ENCODE assay signal across 26 cellular contexts in the genomic region with DNA sequence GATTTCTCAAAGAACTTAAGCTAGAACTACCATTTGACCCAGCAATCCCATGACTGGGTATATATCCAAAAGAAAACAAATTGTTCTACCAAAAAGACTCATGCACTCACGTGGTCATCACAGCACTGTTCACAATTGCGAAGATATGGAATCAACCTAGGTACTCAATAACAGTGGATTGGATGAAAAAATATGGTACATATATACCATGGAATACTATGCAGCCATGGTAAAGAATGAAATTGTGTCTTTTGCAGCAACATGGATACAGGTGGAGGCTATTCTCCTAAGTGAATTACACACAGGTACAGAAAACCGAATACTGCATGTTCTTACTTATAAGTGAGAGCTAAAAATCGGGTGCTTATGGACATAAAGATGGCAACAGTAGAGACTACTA.
"Had no signal": no experiment of that assay in that cellular context is flagged by ENCODE, and none has a peak within 500 bp of the region (broad histone marks: within the 10 kb centered on the region; RNA-seq: fewer than 3 reads in every experiment).

No MANE protein-coding gene starts in this region.

- H3K4me1 Mint-ChIP-seq: natural killer cell; nephron; neural progenitor cell; stimulated activated effector memory CD8-positive, alpha-beta T cell treated with anti-CD3 and anti-CD28 coated beads, Interleukin-12 subunit alpha, Interleukin-12 subunit beta, amount 100 ng/mL, for 72 hours had no signal

- H2AFZ ChIP-seq: neural progenitor cell had no signal

- H3K27me3 ChIP-seq: neural progenitor cell, neutrophil, pancreas, right atrium auricular region, right lobe of liver, sigmoid colon, stomach, thyroid gland, tibial nerve, upper lobe of left lung, vagina had no signal

- H3K4me1 ChIP-seq: neural progenitor cell, pancreas, prostate gland, right atrium auricular region, right lobe of liver, sigmoid colon, stomach, thyroid gland, tibial nerve, upper lobe of left lung, vagina had no signal

- H3K4me2 ChIP-seq: neural progenitor cell had no signal

- H3K36me3 Mint-ChIP-seq: neural progenitor cell; stimulated activated effector memory CD8-positive, alpha-beta T cell treated with anti-CD3 and anti-CD28 coated beads, Interleukin-12 subunit alpha, Interleukin-12 subunit beta, amount 100 ng/mL, for 72 hours had no signal

- H3K9ac ChIP-seq: neural progenitor cell had no signal

- H3K9me3 ChIP-seq: neutrophil, pancreas, prostate gland, right lobe of liver, sigmoid colon, stomach, thoracic aorta, thyroid gland, tibial nerve, upper lobe of left lung, vagina had no signal

- H3K27ac Mint-ChIP-seq: natural killer cell; nephron; neural progenitor cell; stimulated activated effector memory CD8-positive, alpha-beta T cell treated with anti-CD3 and anti-CD28 coated beads, Interleukin-12 subunit alpha, Interleukin-12 subunit beta, amount 100 ng/mL, for 72 hours; stimulated activated naive CD8-positive, alpha-beta T cell treated with anti-CD3 and anti-CD28 coated beads, Interleukin-15, Interleukin-2, amounts not matched to agents 100 ng/mL and 50 ng/mL, for 24 hours had no signal

- ATAC-seq: natural killer cell; pancreas; right lobe of liver; stimulated activated effector memory CD8-positive, alpha-beta T cell treated with anti-CD3 and anti-CD28 coated beads, Interleukin-12 subunit alpha, Interleukin-12 subunit beta, amount 100 ng/mL, for 72 hours had no signal

- H3K4me3 ChIP-seq: neural progenitor cell, pancreas, prostate gland, right atrium auricular region, right lobe of liver, sigmoid colon, stomach, thoracic aorta, thyroid gland, tibial nerve, upper lobe of left lung, vagina had no signal

- H3K36me3 ChIP-seq: neural progenitor cell, neutrophil, pancreas, prostate gland, right atrium auricular region, right lobe of liver, sigmoid colon, stomach, thoracic aorta, thyroid gland, tibial nerve, upper lobe of left lung, vagina had no signal

- H3K27ac ChIP-seq: neural progenitor cell, neutrophil, pancreas, prostate gland, right atrium auricular region, right lobe of liver, sigmoid colon, stomach, thoracic aorta, thyroid gland, tibial nerve, upper lobe of left lung, vagina had no signal

- H3K27me3 Mint-ChIP-seq: stimulated activated naive B cell treated with anti-CD40 and anti-IgM and Interleukin-4, amounts not matched to agents 10 μg/mL and 1 μg/mL and 100 μg/mL, for 72 hours; stimulated activated naive CD8-positive, alpha-beta T cell treated with anti-CD3 and anti-CD28 coated beads, Interleukin-15, Interleukin-2, amounts not matched to agents 100 ng/mL and 50 ng/mL, for 24 hours had no signal

- DNase-seq: natural killer cell; pancreas; retina; right lobe of liver; sigmoid colon; small intestine; stimulated activated CD4-positive, alpha-beta T cell treated with anti-CD3 and anti-CD28 coated beads, Interleukin-15, amount 100 ng/mL, for 24 hours; stimulated activated CD4-positive, alpha-beta T cell treated with anti-CD3 and anti-CD28 coated beads, Interleukin-2, amount 100 ng/mL, for 24 hours; stimulated activated CD4-positive, alpha-beta T cell treated with anti-CD3 and anti-CD28 coated beads, Interleukin-2, amount 100 ng/mL, for 48 hours; stimulated activated CD4-positive, alpha-beta T cell treated with anti-CD3 and anti-CD28 coated beads, Interleukin-4, amount 100 ng/mL, for 24 hours; stimulated activated naive B cell treated with anti-CD40 and anti-IgM and Interleukin-4, amounts not matched to agents 10 μg/mL and 1 μg/mL and 100 μg/mL, for 72 hours; stimulated activated naive CD4-positive, alpha-beta T cell treated with Interleukin-2 at 50 U/mL for 16 hours; stomach; thyroid gland; trophoblast cell; upper lobe of left lung had no signal

- H3K4me3 Mint-ChIP-seq: natural killer cell; nephron; neural progenitor cell; stimulated activated effector memory CD8-positive, alpha-beta T cell treated with anti-CD3 and anti-CD28 coated beads, Interleukin-12 subunit alpha, Interleukin-12 subunit beta, amount 100 ng/mL, for 72 hours; stimulated activated naive B cell treated with anti-CD40 and anti-IgM and Interleukin-4, amounts not matched to agents 10 μg/mL and 1 μg/mL and 100 μg/mL, for 72 hours; stimulated activated naive CD8-positive, alpha-beta T cell treated with anti-CD3 and anti-CD28 coated beads, Interleukin-15, Interleukin-2, amounts not matched to agents 100 ng/mL and 50 ng/mL, for 24 hours had no signal
